In genomic region chr20:50464026-50464724, GRCh38 we compare ENCODE assay signal across 1 cellular context.
TF ChIP-seq lines count a peak whose summit lies in the region.

No MANE protein-coding gene starts in this region.

TF ChIP-seq in HepG2, 621 proteins besides CTCF, POLR2A, EP300 and RAD21 (continued from another document and continues in another):
- TF ChIP-seq RNF219 (CRISPR knock-in tag; IDR thresholded peaks at IDR 0.05) (no peak), ZNF33B (CRISPR knock-in tag; IDR thresholded peaks at IDR 0.05) (no peak), ZNF761 (CRISPR knock-in tag; conservative IDR thresholded peaks at IDR 0.05) (0 out of 2 replicates have a peak, but pooled peaks have one; percentile 74), ZNF543 (CRISPR knock-in tag; IDR thresholded peaks at IDR 0.05) (peak; percentile 81; the same call in 1 of the 2 replicates), ZNF768 (CRISPR knock-in tag; IDR thresholded peaks at IDR 0.05) (peak; percentile 69), ZNF570 (CRISPR knock-in tag; IDR thresholded peaks at IDR 0.05; ENCODE audit: borderline replicate concordance) (no peak), HDAC6 (IDR thresholded peaks at IDR 0.05; ENCODE audit: low read depth, low read length) (no peak), ZNF446 (CRISPR knock-in tag; IDR thresholded peaks at IDR 0.05) (0 out of 2 replicates have a peak, but pooled peaks have one; percentile 1), ZNF263 (CRISPR knock-in tag; IDR thresholded peaks at IDR 0.05) (no peak), ZNF678 (CRISPR knock-in tag; IDR thresholded peaks at IDR 0.05) (0 out of 2 replicates have a peak, but pooled peaks have one; percentile 34), MAF1 (CRISPR knock-in tag; IDR thresholded peaks at IDR 0.05; ENCODE audit: borderline replicate concordance) (peak; percentile 36; the same call in 1 of the 2 replicates), SRSF9 (IDR thresholded peaks at IDR 0.05; ENCODE audit: borderline replicate concordance, insufficient read depth, low read depth, low read length, poor library complexity, severe bottlenecking) (no peak), HNRNPH1 (optimal IDR thresholded peaks at IDR 0.05; ENCODE audit: low read depth, low read length) (no peak), NFYB (CRISPR knock-in tag; IDR thresholded peaks at IDR 0.05) (peak; percentile 14; the same call in 1 of the 2 replicates), ZNF691 (CRISPR knock-in tag; IDR thresholded peaks at IDR 0.05; ENCODE audit: borderline replicate concordance, low read depth) (peak; percentile 77; the same call in 1 of the 2 replicates), ELK4 (CRISPR knock-in tag; IDR thresholded peaks at IDR 0.05; ENCODE audit: borderline replicate concordance) (no peak), ZNF513 (CRISPR knock-in tag; conservative IDR thresholded peaks at IDR 0.05) (no peak), NFIC (IDR thresholded peaks at IDR 0.05; ENCODE audit: low read length) (no peak), HDAC1 (CRISPR knock-in tag; IDR thresholded peaks at IDR 0.05) (peak; percentile 6; the same call in 1 of the 2 replicates), ZNF30 (CRISPR knock-in tag; IDR thresholded peaks at IDR 0.05) (no peak), SKI (IDR thresholded peaks at IDR 0.05; ENCODE audit: partially characterized antibody) (no peak), ZNF281 (CRISPR knock-in tag; IDR thresholded peaks at IDR 0.05; ENCODE audit: borderline replicate concordance) (no peak), ZNF275 (CRISPR knock-in tag; IDR thresholded peaks at IDR 0.05; ENCODE audit: borderline replicate concordance) (no peak), SNAI1 (CRISPR knock-in tag; IDR thresholded peaks at IDR 0.05; ENCODE audit: borderline replicate concordance) (no peak), ZFP1 (CRISPR knock-in tag; IDR thresholded peaks at IDR 0.05) (no peak), ZNF770 (CRISPR knock-in tag; IDR thresholded peaks at IDR 0.05) (no peak), ZEB1 (IDR thresholded peaks at IDR 0.05; ENCODE audit: insufficient replicate concordance, low read depth) (no peak), KLF13 (CRISPR knock-in tag; IDR thresholded peaks at IDR 0.05) (0 out of 2 replicates have a peak, but pooled peaks have one; percentile 82), ZNF556 (CRISPR knock-in tag; IDR thresholded peaks at IDR 0.05; ENCODE audit: borderline replicate concordance) (peak; percentile 43; the same call in 1 of the 2 replicates), MLXIP (CRISPR knock-in tag; IDR thresholded peaks at IDR 0.05; ENCODE audit: borderline replicate concordance) (no peak), HOXD1 (CRISPR knock-in tag; IDR thresholded peaks at IDR 0.05) (0 out of 2 replicates have a peak, but pooled peaks have one; percentile 44), ZNF337 (CRISPR knock-in tag; IDR thresholded peaks at IDR 0.05; ENCODE audit: borderline replicate concordance, low read depth) (no peak), ZNF619 (CRISPR knock-in tag; IDR thresholded peaks at IDR 0.05) (0 out of 2 replicates have a peak, but pooled peaks have one; percentile 85), ZFP91 (CRISPR knock-in tag; IDR thresholded peaks at IDR 0.05; ENCODE audit: borderline replicate concordance) (peak; percentile 68), CAMTA2 (CRISPR knock-in tag; IDR thresholded peaks at IDR 0.05; ENCODE audit: borderline replicate concordance) (no peak)
- TF ChIP-seq, protein P1, sequence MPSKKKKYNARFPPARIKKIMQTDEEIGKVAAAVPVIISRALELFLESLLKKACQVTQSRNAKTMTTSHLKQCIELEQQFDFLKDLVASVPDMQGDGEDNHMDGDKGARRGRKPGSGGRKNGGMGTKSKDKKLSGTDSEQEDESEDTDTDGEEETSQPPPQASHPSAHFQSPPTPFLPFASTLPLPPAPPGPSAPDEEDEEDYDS (CRISPR knock-in tag; IDR thresholded peaks at IDR 0.05): no peak
- TF ChIP-seq, protein P2, sequence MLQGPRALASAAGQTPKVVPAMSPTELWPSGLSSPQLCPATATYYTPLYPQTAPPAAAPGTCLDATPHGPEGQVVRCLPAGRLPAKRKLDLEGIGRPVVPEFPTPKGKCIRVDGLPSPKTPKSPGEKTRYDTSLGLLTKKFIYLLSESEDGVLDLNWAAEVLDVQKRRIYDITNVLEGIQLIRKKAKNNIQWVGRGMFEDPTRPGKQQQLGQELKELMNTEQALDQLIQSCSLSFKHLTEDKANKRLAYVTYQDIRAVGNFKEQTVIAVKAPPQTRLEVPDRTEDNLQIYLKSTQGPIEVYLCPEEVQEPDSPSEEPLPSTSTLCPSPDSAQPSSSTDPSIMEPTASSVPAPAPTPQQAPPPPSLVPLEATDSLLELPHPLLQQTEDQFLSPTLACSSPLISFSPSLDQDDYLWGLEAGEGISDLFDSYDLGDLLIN (CRISPR knock-in tag; IDR thresholded peaks at IDR 0.05; ENCODE audit: borderline replicate concordance): no peak
- TF ChIP-seq, protein P3, sequence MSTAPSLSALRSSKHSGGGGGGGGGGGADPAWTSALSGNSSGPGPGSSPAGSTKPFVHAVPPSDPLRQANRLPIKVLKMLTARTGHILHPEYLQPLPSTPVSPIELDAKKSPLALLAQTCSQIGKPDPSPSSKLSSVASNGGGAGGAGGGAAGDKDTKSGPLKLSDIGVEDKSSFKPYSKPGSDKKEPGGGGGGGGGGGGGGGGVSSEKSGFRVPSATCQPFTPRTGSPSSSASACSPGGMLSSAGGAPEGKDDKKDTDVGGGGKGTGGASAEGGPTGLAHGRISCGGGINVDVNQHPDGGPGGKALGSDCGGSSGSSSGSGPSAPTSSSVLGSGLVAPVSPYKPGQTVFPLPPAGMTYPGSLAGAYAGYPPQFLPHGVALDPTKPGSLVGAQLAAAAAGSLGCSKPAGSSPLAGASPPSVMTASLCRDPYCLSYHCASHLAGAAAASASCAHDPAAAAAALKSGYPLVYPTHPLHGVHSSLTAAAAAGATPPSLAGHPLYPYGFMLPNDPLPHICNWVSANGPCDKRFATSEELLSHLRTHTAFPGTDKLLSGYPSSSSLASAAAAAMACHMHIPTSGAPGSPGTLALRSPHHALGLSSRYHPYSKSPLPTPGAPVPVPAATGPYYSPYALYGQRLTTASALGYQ (CRISPR knock-in tag; IDR thresholded peaks at IDR 0.05): no peak
